Comparison of ENCODE assay signal across 14 cellular contexts in genomic region chr6:32865724-32866443, GRCh38. TPM values are rescaled to one million over a fixed set of nuclear protein-coding genes. Genes with fewer than 3 reads are reported as not detected.
DNase-seq lines count a peak whose midpoint lies in the region; ATAC-seq and TF ChIP-seq lines count a peak whose summit lies in the region.
"Had no signal": no experiment of that assay in that cellular context is flagged by ENCODE, and none has a peak within 500 bp of the region (broad histone marks: within the 10 kb centered on the region; RNA-seq: fewer than 3 reads in every experiment).

No MANE protein-coding gene starts in this region.

- peak overlapping the region; percentile 51 for H3K4me3 ChIP-seq in OCI-LY7 (ENCODE audit: low read depth, low read length, poor library complexity, severe bottlenecking)
- no peak overlapping the region for H3K4me3 ChIP-seq in effector memory CD4-positive, alpha-beta T cell (ENCODE audit: insufficient read depth, low read depth, low read length, poor library complexity, severe bottlenecking)
- H3K4me3 ChIP-seq: gastroesophageal sphincter had no signal

- peak overlapping the region; percentile 83; the same call in 1 of the 2 replicates for H2AFZ ChIP-seq in OCI-LY7 (ENCODE audit: low read length)

- H3K36me3 ChIP-seq in OCI-LY7 (ENCODE audit: insufficient read depth, low read length) = peaks cover 22% of the 10 kb centered on the region
- peaks cover 4% of the 10 kb centered on the region for H3K36me3 ChIP-seq in effector memory CD4-positive, alpha-beta T cell (ENCODE audit: control insufficient read depth, insufficient read depth, low read length)
- H3K36me3 ChIP-seq: gastroesophageal sphincter had no signal

- POLR2A ChIA-PET in OCI-LY7 (lab: Charles Lee) = interaction anchor here (1.3 kb wide), 1 partner anchor 11 kb away, joined by 4 read pairs; no protein-coding TSS in a partner anchor

- no TSS peak for BruUV-seq in OCI-LY7 (replicated peaks; lab: Mats Ljungman, UMichigan)

- no peak overlapping the region for H3K4me3 Mint-ChIP-seq in memory B cell
- H3K4me3 Mint-ChIP-seq: CD14-positive monocyte; central memory CD8-positive, alpha-beta T cell had no signal

- H4K20me1 ChIP-seq in OCI-LY7 (ENCODE audit: insufficient read depth, low read length) = no peaks in the 10 kb centered on the region

- H3K36me3 Mint-ChIP-seq in memory B cell = peaks cover 2% of the 10 kb centered on the region

- no peaks in the 10 kb centered on the region for H3K27me3 Mint-ChIP-seq in memory B cell
- H3K27me3 Mint-ChIP-seq: central memory CD8-positive, alpha-beta T cell had no signal

- peak overlapping the region; percentile 94 for H3K27ac ChIP-seq in OCI-LY7 (ENCODE audit: low read depth, low read length, poor library complexity, severe bottlenecking)
- H3K27ac ChIP-seq in effector memory CD4-positive, alpha-beta T cell (ENCODE audit: insufficient read depth, low read length, poor library complexity, severe bottlenecking) = no peak overlapping the region
- H3K27ac ChIP-seq: 22Rv1, gastroesophageal sphincter had no signal

- CTCF ChIA-PET in OCI-LY7 (lab: Charles Lee; ENCODE audit: unreplicated experiment) = no interaction called here

- DNase-seq in DMS 273 (lab: John Stamatoyannopoulos, UW; ENCODE audit: unreplicated experiment) = peak; percentile 15
- DNase-seq in DMS 273 treated with DMSO at 0.1 percent for 48 hours (lab: John Stamatoyannopoulos, UW) = no peak
- no peak for DNase-seq in OCI-LY7 (ENCODE audit: low spot score)
- no peak for DNase-seq in memory B cell (ENCODE audit: low spot score in 2 of 2)
- no peak for DNase-seq in effector memory CD4-positive, alpha-beta T cell
- DNase-seq: activated CD4-positive, alpha-beta T cell treated with anti-CD3 and anti-CD28 coated beads, Interleukin-2, amount 50 U/mL, for 48 hours; SHP77; T-helper 9 cell had no signal

- no peaks in the 10 kb centered on the region for H3K9me3 Mint-ChIP-seq in memory B cell
- H3K9me3 Mint-ChIP-seq: CD14-positive monocyte; central memory CD8-positive, alpha-beta T cell had no signal

- TF ChIP-seq CTCF in OCI-LY7 (conservative IDR thresholded peaks at IDR 0.05; ENCODE audit: low read length) = no peak

- peaks cover 25% of the 10 kb centered on the region for H3K4me1 Mint-ChIP-seq in memory B cell

- no peaks in the 10 kb centered on the region for H3K79me2 ChIP-seq in OCI-LY7 (ENCODE audit: insufficient read depth, low read depth, low read length)

- intact Hi-C loops in OCI-LY7 (cut with micrococcal nuclease; ENCODE audit: unreplicated experiment) = loop anchor here (5.0 to 10.0 kb wide), 3 partner anchors 241 to 631 kb away; no protein-coding TSS in a partner anchor

- peak overlapping the region; percentile 89 for H3K27ac Mint-ChIP-seq in memory B cell
- H3K27ac Mint-ChIP-seq: CD14-positive monocyte had no signal

- ATAC-seq in memory B cell (ENCODE audit: low read depth) (no peak), GM19035 (IDR thresholded peaks at IDR 0.05; ENCODE audit: unreplicated experiment) (no peak)
- ATAC-seq: gastroesophageal sphincter had no signal

- H3K4me1 ChIP-seq in OCI-LY7 (ENCODE audit: insufficient read depth, low read length, poor library complexity, severe bottlenecking) = peaks cover 59% of the 10 kb centered on the region
- H3K4me1 ChIP-seq in effector memory CD4-positive, alpha-beta T cell (ENCODE audit: control insufficient read depth, insufficient read depth, low read length, poor library complexity, severe bottlenecking) = peaks cover 6% of the 10 kb centered on the region
- H3K4me1 ChIP-seq: gastroesophageal sphincter had no signal

- no peaks in the 10 kb centered on the region for H3K9me2 ChIP-seq in OCI-LY7 (ENCODE audit: insufficient read depth, low read length)

- H3K4me2 ChIP-seq in OCI-LY7 (ENCODE audit: low read length) = peak overlapping the region; percentile 71

- no peaks in the 10 kb centered on the region for H3K27me3 ChIP-seq in effector memory CD4-positive, alpha-beta T cell (replicated peaks; ENCODE audit: control insufficient read depth, insufficient read depth, low read length, poor library complexity, severe bottlenecking)

- peaks cover 3% of the 10 kb centered on the region; the same call in 1 of the 2 replicates for H3K9me3 ChIP-seq in OCI-LY7 (ENCODE audit: low read length)
- H3K9me3 ChIP-seq in effector memory CD4-positive, alpha-beta T cell (ENCODE audit: control insufficient read depth, low read length) = no peaks in the 10 kb centered on the region
- H3K9me3 ChIP-seq: gastroesophageal sphincter had no signal

RNA-seq across cellular contexts. Expression of gene PSMB9, which starts 11.9 kb away (rescaled TPM):
- 149 and 158 TPM in 2 replicates for total RNA-seq in OCI-LY7 (2014; rRNA removed; shearing (Covaris generic))
- 193 and 207 TPM in 2 replicates for total RNA-seq in OCI-LY7 (2022)

RNA-seq across cellular contexts. Expression of gene TAP1, which starts 12.4 kb away (rescaled TPM):
- 62.1 and 85.9 TPM in 2 replicates for total RNA-seq in OCI-LY7 (2014; rRNA removed; shearing (Covaris generic))
- 66.3 and 75.0 TPM in 2 replicates for total RNA-seq in OCI-LY7 (2022)

RNA-seq across cellular contexts. Expression of gene PSMB8, which starts 22.0 kb away (rescaled TPM):
- total RNA-seq in OCI-LY7 (2014; rRNA removed; shearing (Covaris generic)) = 142 and 164 TPM in 2 replicates
- total RNA-seq in OCI-LY7 (2022) = 194 and 216 TPM in 2 replicates

RNA-seq across cellular contexts. Expression of gene TAP2, which starts 27.3 kb away (rescaled TPM):
- 90.9 and 96.4 TPM in 2 replicates for total RNA-seq in OCI-LY7 (2014; rRNA removed; shearing (Covaris generic))
- total RNA-seq in OCI-LY7 (2022) = 108 and 132 TPM in 2 replicates

RNA-seq across cellular contexts. Expression of gene HLA-DOB, which starts 49.1 kb away (rescaled TPM):
- total RNA-seq in OCI-LY7 (2014; rRNA removed; shearing (Covaris generic)) = 46.5 and 48.1 TPM in 2 replicates
- total RNA-seq in OCI-LY7 (2022) = 57.1 and 69.3 TPM in 2 replicates
- total RNA-seq: HT-29 had no signal
